Comparison of ENCODE assay signal across 11 cellular contexts in genomic region chr10:62056660-62057059, GRCh38.
DNase-seq lines count a peak whose midpoint lies in the region; ATAC-seq, FAIRE-seq and TF ChIP-seq lines count a peak whose summit lies in the region.
"Had no signal": no experiment of that assay in that cellular context is flagged by ENCODE, and none has a peak within 500 bp of the region (broad histone marks: within the 10 kb centered on the region; RNA-seq: fewer than 3 reads in every experiment).

No MANE protein-coding gene starts in this region.

- POLR2A ChIA-PET in activated CD4-positive, alpha-beta T cell treated with anti-CD3 and anti-CD28 coated beads for 36 hours (lab: Charles Lee), result interaction anchor here (0.5 to 1.7 kb wide), 3 partner anchors 13 to 1278 kb away, joined by 3 to 7 read pairs (median 5); no protein-coding TSS in a partner anchor
- POLR2A ChIA-PET in activated B cell treated with CpG ODN at 0.5 μM for 24 hours (lab: Charles Lee), result interaction anchor here (0.8 to 4.7 kb wide), 9 partner anchors 10 to 188 kb away, joined by 3 to 45 read pairs (median 4); no protein-coding TSS in a partner anchor
- POLR2A ChIA-PET in HepG2 (lab: Yijun Ruan, JAX), result interaction anchor here (1.2 to 1.4 kb wide), 2 partner anchors 18 to 37 kb away, joined by 3 to 6 read pairs; no protein-coding TSS in a partner anchor

- peaks cover 97% of the 10 kb centered on the region for H3K4me1 Mint-ChIP-seq in activated CD4-positive, alpha-beta T cell treated with anti-CD3 and anti-CD28 coated beads for 36 hours
- peaks cover 94% of the 10 kb centered on the region for H3K4me1 Mint-ChIP-seq in activated B cell treated with CpG ODN at 0.5 μM for 24 hours

- DNase-seq in activated CD4-positive, alpha-beta T cell treated with anti-CD3 and anti-CD28 coated beads for 36 hours, result no peak
- no peak for DNase-seq in activated CD4-positive, alpha-beta T cell treated with anti-CD3 and anti-CD28 coated beads for 1 hour
- DNase-seq in activated B cell treated with CpG ODN at 0.5 μM for 24 hours, result no peak
- DNase-seq in HepG2 (ENCODE audit: low spot score), result no peak
- DNase-seq in stomach, result no peak
- DNase-seq in H54 (ENCODE audit: insufficient read length, low spot score), result no peak
- DNase-seq in NCI-H82 treated with DMSO at 0.1 percent for 48 hours (lab: John Stamatoyannopoulos, UW; ENCODE audit: unreplicated experiment), result no peak
- no peak for DNase-seq in cerebellar nuclear complex (lab: John Stamatoyannopoulos, UW)
- DNase-seq: NCI-H82 had no signal

- WGBS in HepG2 (ENCODE audit: low lambda C conversion rate), result 100% methylated on average over 2 of the region's 2 CpGs
- 68 to 91% (median 85%) methylated on average over 2 of the region's 2 CpGs for WGBS in stomach, 5 donors

- H3K4me1 ChIP-seq in HepG2 (ENCODE audit: insufficient read depth, low read length) (peaks cover 80% of the 10 kb centered on the region), stomach (peaks cover 29 to 100% (median 61%) of the 10 kb centered on the region in 4 donors)

- no peak overlapping the region for H3K9ac ChIP-seq in HepG2 (ENCODE audit: insufficient read depth, low read depth, low read length)

- H3K4me3 ChIP-seq in HepG2 (replicated peaks in 1 of 3; ENCODE audit: insufficient read depth in 1 of 3, low read depth in 2 of 3, low read length in 3 of 3) (no peak overlapping the region), stomach (peak overlapping the region in 2 of 4 donors; percentile 12 to 39)

- peaks cover 52% of the 10 kb centered on the region for H3K79me2 ChIP-seq in HepG2 (ENCODE audit: insufficient read depth, low read length)

- H3K36me3 ChIP-seq in HepG2 (replicated peaks in 1 of 2; ENCODE audit: control insufficient read depth in 1 of 2, insufficient read depth in 2 of 2, low read length in 2 of 2), result peaks cover 18 to 82% of the 10 kb centered on the region in 2 experiments
- H3K36me3 ChIP-seq in stomach, result peaks cover 9 to 61% (median 50%) of the 10 kb centered on the region in 4 donors

- no peaks in the 10 kb centered on the region for H3K27me3 Mint-ChIP-seq in activated CD4-positive, alpha-beta T cell treated with anti-CD3 and anti-CD28 coated beads for 36 hours
- H3K27me3 Mint-ChIP-seq in activated B cell treated with CpG ODN at 0.5 μM for 24 hours, result no peaks in the 10 kb centered on the region

- H2AFZ ChIP-seq in HepG2 (ENCODE audit: low read length), result no peak overlapping the region

- ATAC-seq in activated CD4-positive, alpha-beta T cell treated with anti-CD3 and anti-CD28 coated beads for 36 hours, result no peak
- no peak for ATAC-seq in activated B cell treated with CpG ODN at 0.5 μM for 24 hours (ENCODE audit: low read depth)
- ATAC-seq in HepG2, result no peak
- ATAC-seq: WTC11 had no signal

- CTCF ChIA-PET in activated CD4-positive, alpha-beta T cell treated with anti-CD3 and anti-CD28 coated beads for 36 hours (lab: Charles Lee), result interaction anchor here (0.6 to 2.0 kb wide), 10 partner anchors 9 to 160 kb away, joined by 3 to 6 read pairs (median 4); no protein-coding TSS in a partner anchor
- CTCF ChIA-PET in activated B cell treated with CpG ODN at 0.5 μM for 24 hours (lab: Charles Lee), result interaction anchor here (1.5 to 2.8 kb wide), 2 partner anchors 18 to 188 kb away, joined by 6 to 12 read pairs; no protein-coding TSS in a partner anchor
- CTCF ChIA-PET in HepG2 (lab: Yijun Ruan, JAX; ENCODE audit: low intra/inter-chr PET ratio, low total read pairs), result no interaction called here

- in situ Hi-C loops in HepG2 (cut with HindIII; ENCODE audit: extremely low pct_ligation_motif_present, low pct_unique_long_range_greater_than_20kb), result no loop called here

- no peak for TF ChIP-seq RAD21 in HepG2 (CRISPR knock-in tag; IDR thresholded peaks at IDR 0.05)

- TF ChIP-seq POLR2A in HepG2 (IDR thresholded peaks at IDR 0.05; ENCODE audit: insufficient read depth in 1 of 2, low read depth in 2 of 2, low read length in 2 of 2) (no peak), stomach (IDR thresholded peaks at IDR 0.05) (no peak), H54 (IDR thresholded peaks at IDR 0.05; ENCODE audit: low read depth, low read length) (no peak)

- H3K9me3 Mint-ChIP-seq in activated CD4-positive, alpha-beta T cell treated with anti-CD3 and anti-CD28 coated beads for 36 hours (ENCODE audit: low read depth), result peaks cover 2% of the 10 kb centered on the region
- peaks cover 2% of the 10 kb centered on the region for H3K9me3 Mint-ChIP-seq in activated B cell treated with CpG ODN at 0.5 μM for 24 hours

- TF ChIP-seq CTCF in activated B cell treated with CpG ODN at 0.5 μM for 24 hours (IDR thresholded peaks at IDR 0.05), result no peak
- no peak for TF ChIP-seq CTCF in HepG2 (CRISPR knock-in tag; IDR thresholded peaks at IDR 0.05)
- TF ChIP-seq CTCF in stomach (IDR thresholded peaks at IDR 0.05), result no peak

- H3K9me3 ChIP-seq in HepG2 (ENCODE audit: low read length) (no peaks in the 10 kb centered on the region), stomach (no peaks in the 10 kb centered on the region)

- TF ChIP-seq EP300 in HepG2 (IDR thresholded peaks at IDR 0.05; ENCODE audit: low read depth in 2 of 2, low read length in 2 of 2) (no peak), HepG2 (CRISPR knock-in tag; IDR thresholded peaks at IDR 0.05; ENCODE audit: borderline replicate concordance) (no peak), stomach (IDR thresholded peaks at IDR 0.05) (no peak)

- intact Hi-C loops in activated CD4-positive, alpha-beta T cell treated with anti-CD3 and anti-CD28 coated beads for 36 hours (cut with DNase I, micrococcal nuclease), result loop anchor here in 1 of 2 experiments (10.0 kb wide), 1 partner anchor 678 kb away; no protein-coding TSS in a partner anchor
- intact Hi-C loops in activated B cell treated with CpG ODN at 0.5 μM for 24 hours (cut with micrococcal nuclease) (loop anchor here (10.0 kb wide), 1 partner anchor 772 kb away; no protein-coding TSS in a partner anchor), HepG2 (cut with micrococcal nuclease; ENCODE audit: unreplicated experiment) (no loop called here), stomach (cut with DNase I; ENCODE audit: low total_unique reads) (no loop called here)

- H3K27me3 ChIP-seq in HepG2 (ENCODE audit: control insufficient read depth in 1 of 2, insufficient read depth in 2 of 2, low read length in 2 of 2), result no peaks in the 10 kb centered on the region
- no peaks in the 10 kb centered on the region for H3K27me3 ChIP-seq in stomach

- no peak overlapping the region for H3K27ac ChIP-seq in HepG2 (ENCODE audit: extremely low read length, insufficient read depth, low read length)
- peak overlapping the region; percentile 2 to 89 (median 67) for H3K27ac ChIP-seq in stomach

- H3K27ac Mint-ChIP-seq in activated CD4-positive, alpha-beta T cell treated with anti-CD3 and anti-CD28 coated beads for 36 hours, result peak overlapping the region; percentile 100
- peak overlapping the region; percentile 93 for H3K27ac Mint-ChIP-seq in activated B cell treated with CpG ODN at 0.5 μM for 24 hours
- H3K27ac Mint-ChIP-seq: WTC11 had no signal

- H3K4me3 Mint-ChIP-seq in activated CD4-positive, alpha-beta T cell treated with anti-CD3 and anti-CD28 coated beads for 36 hours, result peak overlapping the region; percentile 87
- H3K4me3 Mint-ChIP-seq in activated B cell treated with CpG ODN at 0.5 μM for 24 hours, result no peak overlapping the region
- H3K4me3 Mint-ChIP-seq: WTC11 had no signal

- H4K20me1 ChIP-seq in HepG2 (ENCODE audit: insufficient read depth, low read length), result peaks cover 26% of the 10 kb centered on the region

- BruUV-seq in HepG2 (replicated peaks; lab: Mats Ljungman, UMichigan), result no TSS peak

- H3K4me2 ChIP-seq in HepG2 (ENCODE audit: low read depth, low read length), result no peak overlapping the region

- peaks cover 99% of the 10 kb centered on the region for H3K36me3 Mint-ChIP-seq in activated CD4-positive, alpha-beta T cell treated with anti-CD3 and anti-CD28 coated beads for 36 hours (ENCODE audit: low read depth)
- H3K36me3 Mint-ChIP-seq in activated B cell treated with CpG ODN at 0.5 μM for 24 hours (ENCODE audit: low read depth), result peaks cover 93% of the 10 kb centered on the region

- FAIRE-seq in HepG2 (lab: Jason Lieb, UNC), result no peak
- no peak for FAIRE-seq in H54 (lab: Jason Lieb, UNC)
- FAIRE-seq: A204.1 had no signal
